In genomic region chr17:15307686-15308085, GRCh38 we compare ENCODE assay signal across 19 cellular contexts. TPM values are rescaled to one million over a fixed set of nuclear protein-coding genes. Genes with fewer than 3 reads are reported as not detected.
"Had no signal": no experiment of that assay in that cellular context is flagged by ENCODE, and none has a peak within 500 bp of the region (broad histone marks: within the 10 kb centered on the region; RNA-seq: fewer than 3 reads in every experiment).

No MANE protein-coding gene starts in this region.

- H3K36me3 Mint-ChIP-seq: activated naive CD8-positive, alpha-beta T cell; stimulated activated memory B cell treated with anti-CD40 and anti-IgM and Interleukin-4, amounts not matched to agents 10 μg/mL and 1 μg/mL and 100 μg/mL, for 72 hours had no signal

- H3K4me3 Mint-ChIP-seq: activated B cell treated with CpG ODN at 0.5 μM for 24 hours; activated naive CD8-positive, alpha-beta T cell; stimulated activated memory B cell treated with anti-CD40 and anti-IgM and Interleukin-4, amounts not matched to agents 10 μg/mL and 1 μg/mL and 100 μg/mL, for 72 hours had no signal

- H3K27ac Mint-ChIP-seq: activated B cell treated with CpG ODN at 0.5 μM for 24 hours; activated naive CD8-positive, alpha-beta T cell; nephron; stimulated activated memory B cell treated with anti-CD40 and anti-IgM and Interleukin-4, amounts not matched to agents 10 μg/mL and 1 μg/mL and 100 μg/mL, for 72 hours had no signal

- H3K9me3 Mint-ChIP-seq: activated B cell treated with CpG ODN at 0.5 μM for 24 hours; nephron; stimulated activated memory B cell treated with anti-CD40 and anti-IgM and Interleukin-4, amounts not matched to agents 10 μg/mL and 1 μg/mL and 100 μg/mL, for 72 hours had no signal

- H3K27me3 ChIP-seq: brain microvascular endothelial cell, heart left ventricle had no signal

- H3K36me3 ChIP-seq: brain microvascular endothelial cell, heart left ventricle had no signal

- H3K27me3 Mint-ChIP-seq: activated naive CD8-positive, alpha-beta T cell had no signal

- H3K9me3 ChIP-seq: heart left ventricle had no signal

- DNase-seq: activated B cell treated with CpG ODN at 0.5 μM for 24 hours; activated CD4-positive, alpha-beta T cell treated with anti-CD3 and anti-CD28 coated beads for 48 hours; activated CD8-positive, alpha-beta memory T cell treated with anti-CD3 and anti-CD28 coated beads, Interleukin-2, amount 50 U/mL, for 48 hours; activated gamma-delta T cell treated with Interleukin-2 at 50 U/mL for 16 hours; anterior cingulate cortex; brain microvascular endothelial cell; cortex of kidney; effector CD4-positive, alpha-beta T cell; heart left ventricle; occipital lobe; stimulated activated CD4-positive, alpha-beta T cell treated with anti-CD3 and anti-CD28 coated beads, Interleukin-12 subunit alpha, Interleukin-12 subunit beta, amount 100 ng/mL, for 4 hours; stimulated activated CD4-positive, alpha-beta T cell treated with anti-CD3 and anti-CD28 coated beads, Interleukin-2, amount 100 ng/mL, for 24 hours; SW 1271 had no signal

- H3K4me1 Mint-ChIP-seq: activated B cell treated with CpG ODN at 0.5 μM for 24 hours; stimulated activated memory B cell treated with anti-CD40 and anti-IgM and Interleukin-4, amounts not matched to agents 10 μg/mL and 1 μg/mL and 100 μg/mL, for 72 hours had no signal

- H3K27ac ChIP-seq: brain microvascular endothelial cell, epithelial cell of prostate had no signal

- H3K4me3 ChIP-seq: heart left ventricle had no signal

- ATAC-seq: heart left ventricle; stimulated activated memory B cell treated with anti-CD40 and anti-IgM and Interleukin-4, amounts not matched to agents 10 μg/mL and 1 μg/mL and 100 μg/mL, for 72 hours had no signal

RNA-seq across cellular contexts. Expression of gene TEKT3, which starts 33.7 kb away (rescaled TPM):
- total RNA-seq: activated B cell treated with CpG ODN at 0.5 μM for 24 hours, pulmonary artery endothelial cell, SK-MEL-5 had no signal

RNA-seq across cellular contexts. Expression of gene PMP22, which starts 42.6 kb away (rescaled TPM):
- total RNA-seq: activated B cell treated with CpG ODN at 0.5 μM for 24 hours had no signal
